Comparison of ENCODE assay signal across 10 cellular contexts in the genomic region with DNA sequence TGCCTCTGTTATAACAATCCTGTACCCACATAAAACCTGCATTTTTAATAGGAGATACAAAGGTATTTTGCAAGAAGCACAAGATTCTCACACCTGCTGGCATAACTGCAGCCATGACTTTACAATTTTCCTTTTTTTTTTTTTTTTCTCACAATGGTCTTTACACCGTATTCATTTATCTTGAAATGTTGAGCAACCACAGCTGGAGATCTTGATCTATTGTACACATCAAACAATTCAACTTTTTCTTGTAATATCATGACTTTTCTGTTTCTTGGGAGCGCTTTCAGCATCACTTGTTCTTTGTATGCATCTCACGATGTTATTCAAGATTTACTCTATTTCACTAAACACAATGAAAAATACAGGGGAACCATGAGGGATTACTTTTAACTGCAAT.
"Had no signal": no experiment of that assay in that cellular context is flagged by ENCODE, and none has a peak within 500 bp of the region (broad histone marks: within the 10 kb centered on the region; RNA-seq: fewer than 3 reads in every experiment).

No MANE protein-coding gene starts in this region.

- H3K27ac Mint-ChIP-seq: IgD-negative memory B cell had no signal

- H3K27ac ChIP-seq: HL-60, KMS-11 had no signal

- ATAC-seq: HepG2 had no signal

- H3K4me2 ChIP-seq: KMS-11 had no signal

- H3K27me3 Mint-ChIP-seq: IgD-negative memory B cell had no signal

- H3K36me3 Mint-ChIP-seq: IgD-negative memory B cell had no signal

- H3K4me1 Mint-ChIP-seq: IgD-negative memory B cell had no signal

- H3K9ac ChIP-seq: KMS-11 had no signal

- H3K9me3 Mint-ChIP-seq: IgD-negative memory B cell had no signal

- FAIRE-seq: HepG2, HTR-8/SVneo had no signal

- DNase-seq: IMR-90, Karpas-422, Kasumi-1, KBM-7, KG1 had no signal

- H3K4me3 Mint-ChIP-seq: IgD-negative memory B cell had no signal
